13 cellular contexts compared by ENCODE assay signal in genomic region chr13:83065136-83065535, GRCh38.
A peak's percentile ranks its signal among the peaks of the same experiment; 100 is the strongest.
DNase-seq lines count a peak whose midpoint lies in the region; ATAC-seq and TF ChIP-seq lines count a peak whose summit lies in the region.
"Had no signal": no experiment of that assay in that cellular context is flagged by ENCODE, and none has a peak within 500 bp of the region (broad histone marks: within the 10 kb centered on the region; RNA-seq: fewer than 3 reads in every experiment).

No MANE protein-coding gene starts in this region.

- H3K36me3 Mint-ChIP-seq in nephron progenitor cell (ENCODE audit: low read depth): no peaks in the 10 kb centered on the region
- no peaks in the 10 kb centered on the region for H3K36me3 Mint-ChIP-seq in activated CD4-positive, alpha-beta memory T cell treated with anti-CD3 and anti-CD28 coated beads for 36 hours

- H3K4me3 Mint-ChIP-seq in nephron progenitor cell: no peak overlapping the region
- no peak overlapping the region for H3K4me3 Mint-ChIP-seq in activated CD4-positive, alpha-beta memory T cell treated with anti-CD3 and anti-CD28 coated beads for 36 hours

- POLR2A ChIA-PET in SK-N-SH (lab: Yijun Ruan, JAX): no interaction called here
- POLR2A ChIA-PET in activated CD4-positive, alpha-beta memory T cell treated with anti-CD3 and anti-CD28 coated beads for 36 hours (lab: Charles Lee): no interaction called here

- H3K9me3 ChIP-seq in SK-N-SH (no peaks in the 10 kb centered on the region), upper lobe of right lung (no peaks in the 10 kb centered on the region)
- H3K9me3 ChIP-seq: A549 had no signal

- H3K4me1 Mint-ChIP-seq in nephron progenitor cell: no peaks in the 10 kb centered on the region
- no peaks in the 10 kb centered on the region for H3K4me1 Mint-ChIP-seq in activated CD4-positive, alpha-beta memory T cell treated with anti-CD3 and anti-CD28 coated beads for 36 hours (ENCODE audit: low read depth)

- ATAC-seq in SK-N-SH treated with all-trans-retinoic acid at 6 μM for 48 hours (peak; percentile 86), upper lobe of right lung (peak; percentile 80), HG03442 (IDR thresholded peaks at IDR 0.05; ENCODE audit: unreplicated experiment) (no peak)
- ATAC-seq: A549; stimulated activated naive CD8-positive, alpha-beta T cell treated with anti-CD3 and anti-CD28 coated beads, Interleukin-15, Interleukin-2, amounts not matched to agents 100 U/mL and 50 U/mL, for 24 hours had no signal

- H3K4me1 ChIP-seq in SK-N-SH (ENCODE audit: control insufficient read depth in 1 of 2, insufficient read depth in 2 of 2, low read depth in 1 of 2, low read length in 1 of 2) (no peaks in the 10 kb centered on the region; a peak in 1 of 4 replicates), upper lobe of right lung (no peaks in the 10 kb centered on the region)
- H3K4me1 ChIP-seq: A549 had no signal

- intact Hi-C loops in upper lobe of right lung (cut with DNase I): no loop called here
- intact Hi-C loops in activated CD4-positive, alpha-beta memory T cell treated with anti-CD3 and anti-CD28 coated beads for 36 hours (cut with micrococcal nuclease): no loop called here

- TF ChIP-seq CTCF in SK-N-SH (IDR thresholded peaks at IDR 0.05) (no peak), upper lobe of right lung (IDR thresholded peaks at IDR 0.05) (no peak), nephron progenitor cell (IDR thresholded peaks at IDR 0.05) (no peak)

- no peaks in the 10 kb centered on the region for H3K9me2 ChIP-seq in SK-N-SH

- H3K27me3 Mint-ChIP-seq in nephron progenitor cell (ENCODE audit: low read depth, poor library complexity): peaks cover 4% of the 10 kb centered on the region
- no peaks in the 10 kb centered on the region for H3K27me3 Mint-ChIP-seq in activated CD4-positive, alpha-beta memory T cell treated with anti-CD3 and anti-CD28 coated beads for 36 hours

- no peaks in the 10 kb centered on the region for H3F3A ChIP-seq in SK-N-SH (replicated peaks; ENCODE audit: insufficient read depth)

- no peaks in the 10 kb centered on the region for H3K79me2 ChIP-seq in SK-N-SH (ENCODE audit: insufficient read depth)

- no peak overlapping the region for H3K9ac ChIP-seq in SK-N-SH

- CTCF ChIA-PET in SK-N-SH (lab: Yijun Ruan, JAX): no interaction called here
- CTCF ChIA-PET in activated CD4-positive, alpha-beta memory T cell treated with anti-CD3 and anti-CD28 coated beads for 36 hours (lab: Charles Lee): no interaction called here

- no peaks in the 10 kb centered on the region for H4K20me1 ChIP-seq in SK-N-SH (ENCODE audit: insufficient read depth)

- peak overlapping the region in 1 of 2 experiments; percentile 34; a peak in 1 of 4 replicates for H3K27ac ChIP-seq in SK-N-SH (ENCODE audit: low read depth in 2 of 2, low read length in 1 of 2)
- H3K27ac ChIP-seq in upper lobe of right lung: no peak overlapping the region
- H3K27ac ChIP-seq: A549 had no signal

- H3K4me2 ChIP-seq in SK-N-SH: no peak overlapping the region
- H3K4me2 ChIP-seq: A549 had no signal

- 0% methylated on average over 2 of the region's 2 CpGs for WGBS in SK-N-SH (ENCODE audit: low lambda C conversion rate)

- no peak for TF ChIP-seq RAD21 in SK-N-SH (IDR thresholded peaks at IDR 0.05; ENCODE audit: low read length)

- H3K36me3 ChIP-seq in SK-N-SH (replicated peaks in 1 of 2; ENCODE audit: control insufficient read depth in 1 of 2, insufficient read depth in 2 of 2, low read length in 1 of 2) (no peaks in the 10 kb centered on the region), upper lobe of right lung (no peaks in the 10 kb centered on the region)

- no peak for TF ChIP-seq EP300 in SK-N-SH (IDR thresholded peaks at IDR 0.05; ENCODE audit: borderline replicate concordance in 1 of 2, low read depth in 1 of 2, low read length in 1 of 2)

- H3K27ac Mint-ChIP-seq in nephron progenitor cell: no peak overlapping the region
- no peak overlapping the region for H3K27ac Mint-ChIP-seq in activated CD4-positive, alpha-beta memory T cell treated with anti-CD3 and anti-CD28 coated beads for 36 hours

- no peak overlapping the region for H2AFZ ChIP-seq in SK-N-SH (ENCODE audit: low read depth)

- H3K27me3 ChIP-seq in SK-N-SH (ENCODE audit: insufficient read depth) (no peaks in the 10 kb centered on the region), upper lobe of right lung (no peaks in the 10 kb centered on the region)

- DNase-seq in SK-N-SH (no peak), dedifferentiated amniotic fluid mesenchymal stem cell (ENCODE audit: extremely low spot score) (peak; percentile 59), medulla oblongata (ENCODE audit: extremely low spot score) (peak; percentile 55), upper lobe of right lung (no peak), nephron progenitor cell (no peak)
- DNase-seq in activated CD4-positive, alpha-beta memory T cell treated with anti-CD3 and anti-CD28 coated beads for 36 hours: no peak
- DNase-seq: H7; NCI-H1105 treated with DMSO at 0.1 percent for 48 hours; stimulated activated naive CD8-positive, alpha-beta T cell treated with anti-CD3 and anti-CD28 coated beads, Interleukin-15, Interleukin-2, amounts not matched to agents 100 U/mL and 50 U/mL, for 24 hours; T-helper 9 cell had no signal

- H3K4me3 ChIP-seq in SK-N-SH (ENCODE audit: low read depth in 2 of 2, low read length in 1 of 2): no peak overlapping the region
- H3K4me3 ChIP-seq in upper lobe of right lung: no peak overlapping the region
- H3K4me3 ChIP-seq: A549 had no signal

- no peaks in the 10 kb centered on the region for H3K9me3 Mint-ChIP-seq in nephron progenitor cell
- H3K9me3 Mint-ChIP-seq in activated CD4-positive, alpha-beta memory T cell treated with anti-CD3 and anti-CD28 coated beads for 36 hours: no peaks in the 10 kb centered on the region

TF ChIP-seq in SK-N-SH treated with all-trans-retinoic acid at 6 μM for 48 hours, 23 proteins besides CTCF, POLR2A, EP300 and RAD21:
- no peak for TF ChIP-seq BACH2 (CRISPR knock-in tag; IDR thresholded peaks at IDR 0.05; ENCODE audit: borderline replicate concordance)
- no peak for TF ChIP-seq CSDC2 (CRISPR knock-in tag; IDR thresholded peaks at IDR 0.05)
- TF ChIP-seq ZFP3 (CRISPR knock-in tag; IDR thresholded peaks at IDR 0.05): no peak
- TF ChIP-seq ZC3H10 (CRISPR knock-in tag; IDR thresholded peaks at IDR 0.05): no peak
- no peak for TF ChIP-seq TCF4 (CRISPR knock-in tag; IDR thresholded peaks at IDR 0.05; ENCODE audit: borderline replicate concordance)
- no peak for TF ChIP-seq ZNF8 (CRISPR knock-in tag; IDR thresholded peaks at IDR 0.05)
TF ChIP-seq in SK-N-SH treated with all-trans-retinoic acid at 6 μM for 48 hours: peak in this region for 0.

TF ChIP-seq in SK-N-SH, 30 proteins besides CTCF, POLR2A, EP300 and RAD21 (continues in another document):
- TF ChIP-seq SIN3A (IDR thresholded peaks at IDR 0.05; ENCODE audit: borderline replicate concordance, low read depth, low read length): no peak
- no peak for TF ChIP-seq FOXM1 (IDR thresholded peaks at IDR 0.05; ENCODE audit: low read depth)
- TF ChIP-seq MEF2A (IDR thresholded peaks at IDR 0.05; ENCODE audit: borderline replicate concordance, low read depth): no peak
- no peak for TF ChIP-seq TEAD4 (IDR thresholded peaks at IDR 0.05; ENCODE audit: borderline replicate concordance, insufficient read depth)
- TF ChIP-seq POLR2AphosphoS5 (IDR thresholded peaks at IDR 0.05; ENCODE audit: low read depth, low read length): no peak
- TF ChIP-seq USF2 (IDR thresholded peaks at IDR 0.05; ENCODE audit: borderline replicate concordance, low read depth, low read length): no peak
- TF ChIP-seq, protein P1, sequence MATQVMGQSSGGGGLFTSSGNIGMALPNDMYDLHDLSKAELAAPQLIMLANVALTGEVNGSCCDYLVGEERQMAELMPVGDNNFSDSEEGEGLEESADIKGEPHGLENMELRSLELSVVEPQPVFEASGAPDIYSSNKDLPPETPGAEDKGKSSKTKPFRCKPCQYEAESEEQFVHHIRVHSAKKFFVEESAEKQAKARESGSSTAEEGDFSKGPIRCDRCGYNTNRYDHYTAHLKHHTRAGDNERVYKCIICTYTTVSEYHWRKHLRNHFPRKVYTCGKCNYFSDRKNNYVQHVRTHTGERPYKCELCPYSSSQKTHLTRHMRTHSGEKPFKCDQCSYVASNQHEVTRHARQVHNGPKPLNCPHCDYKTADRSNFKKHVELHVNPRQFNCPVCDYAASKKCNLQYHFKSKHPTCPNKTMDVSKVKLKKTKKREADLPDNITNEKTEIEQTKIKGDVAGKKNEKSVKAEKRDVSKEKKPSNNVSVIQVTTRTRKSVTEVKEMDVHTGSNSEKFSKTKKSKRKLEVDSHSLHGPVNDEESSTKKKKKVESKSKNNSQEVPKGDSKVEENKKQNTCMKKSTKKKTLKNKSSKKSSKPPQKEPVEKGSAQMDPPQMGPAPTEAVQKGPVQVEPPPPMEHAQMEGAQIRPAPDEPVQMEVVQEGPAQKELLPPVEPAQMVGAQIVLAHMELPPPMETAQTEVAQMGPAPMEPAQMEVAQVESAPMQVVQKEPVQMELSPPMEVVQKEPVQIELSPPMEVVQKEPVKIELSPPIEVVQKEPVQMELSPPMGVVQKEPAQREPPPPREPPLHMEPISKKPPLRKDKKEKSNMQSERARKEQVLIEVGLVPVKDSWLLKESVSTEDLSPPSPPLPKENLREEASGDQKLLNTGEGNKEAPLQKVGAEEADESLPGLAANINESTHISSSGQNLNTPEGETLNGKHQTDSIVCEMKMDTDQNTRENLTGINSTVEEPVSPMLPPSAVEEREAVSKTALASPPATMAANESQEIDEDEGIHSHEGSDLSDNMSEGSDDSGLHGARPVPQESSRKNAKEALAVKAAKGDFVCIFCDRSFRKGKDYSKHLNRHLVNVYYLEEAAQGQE (IDR thresholded peaks at IDR 0.05; ENCODE audit: low read depth, low read length): no peak
- no peak for TF ChIP-seq TCF12 (IDR thresholded peaks at IDR 0.05)
- no peak for TF ChIP-seq MXI1 (IDR thresholded peaks at IDR 0.05; ENCODE audit: low read depth, low read length)
- TF ChIP-seq EZH2phosphoT487 (IDR thresholded peaks at IDR 0.05; ENCODE audit: borderline replicate concordance, low read depth): no peak
- no peak for TF ChIP-seq NFIC (IDR thresholded peaks at IDR 0.05; ENCODE audit: borderline replicate concordance)
- no peak for TF ChIP-seq TAF1 (IDR thresholded peaks at IDR 0.05; ENCODE audit: borderline replicate concordance, low read depth, low read length)

Comparison
In these comparisons a context has a peak if more than half of its experiments do, and no peak if none do; other contexts are left out.
1. DNase-seq: peak in dedifferentiated amniotic fluid mesenchymal stem cell (single experiment) and medulla oblongata (single experiment); none in SK-N-SH (single experiment), upper lobe of right lung (single experiment), nephron progenitor cell (single experiment) and activated CD4-positive, alpha-beta memory T cell treated with anti-CD3 and anti-CD28 coated beads for 36 hours (single experiment).